ENCODE assay signal across 2 cellular contexts in genomic region chrX:152904151-152905080, GRCh38.
TF ChIP-seq lines count a peak whose summit lies in the region.

No MANE protein-coding gene starts in this region.

TF ChIP-seq in IMR-90, 13 proteins besides CTCF, POLR2A, EP300 and RAD21 (continued from another document):
- TF ChIP-seq FOS (IDR thresholded peaks at IDR 0.05; ENCODE audit: low read depth, low read length) (peak; percentile 16; the same call in 1 of the 2 replicates), SMC3 (IDR thresholded peaks at IDR 0.05; ENCODE audit: low read depth, low read length) (peak; percentile 42; the same call in 1 of the 2 replicates), MXI1 (IDR thresholded peaks at IDR 0.05; ENCODE audit: borderline replicate concordance, low read depth, low read length) (no peak)

TF ChIP-seq in liver, 16 proteins besides CTCF, POLR2A, EP300 and RAD21:
- TF ChIP-seq ZBTB33 (IDR thresholded peaks at IDR 0.05): no peak
